20 cellular contexts compared by ENCODE assay signal in the genomic region with DNA sequence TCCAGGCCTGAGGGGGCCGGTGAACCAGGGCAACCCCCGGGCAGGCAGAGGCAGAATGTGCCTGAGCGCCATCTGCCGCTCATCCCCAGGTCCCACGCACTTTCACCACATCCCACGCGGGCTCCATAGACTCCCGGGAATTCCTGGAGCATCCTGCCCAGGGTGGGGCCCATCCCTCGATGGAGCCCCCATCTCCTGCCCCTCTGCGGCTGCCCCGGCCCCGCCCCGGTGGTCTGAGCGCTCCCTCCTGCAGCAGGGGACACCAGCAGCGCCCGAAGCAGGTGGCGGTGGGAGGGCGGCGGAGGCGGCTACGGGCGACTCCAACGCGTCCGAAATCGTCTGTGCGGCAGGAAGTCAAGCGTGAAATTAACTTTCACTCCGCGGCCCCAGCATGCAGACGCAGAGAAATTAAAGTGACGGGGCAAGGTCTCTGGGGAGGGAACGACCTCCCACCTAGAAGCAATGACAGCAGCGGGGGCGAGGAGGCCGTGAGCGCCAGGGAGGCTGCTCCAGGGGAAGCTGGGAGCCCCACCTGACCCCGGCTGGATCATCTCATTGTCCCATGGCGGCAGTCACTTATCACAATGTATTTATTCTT.
DNase-seq lines count a peak whose midpoint lies in the region; ATAC-seq and TF ChIP-seq lines count a peak whose summit lies in the region.
"Had no signal": no experiment of that assay in that cellular context is flagged by ENCODE, and none has a peak within 500 bp of the region (broad histone marks: within the 10 kb centered on the region; RNA-seq: fewer than 3 reads in every experiment).

No MANE protein-coding gene starts in this region.

- H3F3A ChIP-seq in GM23338 (replicated peaks; ENCODE audit: low read depth) (no peaks in the 10 kb centered on the region), smooth muscle cell (ENCODE audit: low read depth) (peaks cover 13% of the 10 kb centered on the region)

- H3K9ac ChIP-seq in endodermal cell (ENCODE audit: extremely low read depth, low read length, poor library complexity, severe bottlenecking) (no peak overlapping the region), smooth muscle cell (ENCODE audit: low read depth) (no peak overlapping the region)

- TF ChIP-seq CTCF in GM23338 (conservative IDR thresholded peaks at IDR 0.05; ENCODE audit: low read depth in 2 of 2) (peak; percentile 14 to 49; a peak in 2 of 4 replicates), endodermal cell (conservative IDR thresholded peaks at IDR 0.05) (peak; percentile 15), osteocyte (IDR thresholded peaks at IDR 0.05) (peak; percentile 29), smooth muscle cell (IDR thresholded peaks at IDR 0.05; ENCODE audit: borderline replicate concordance, insufficient read depth, poor library complexity, severe bottlenecking) (no peak)

- H3K4me1 ChIP-seq in GM23338 (ENCODE audit: insufficient read depth), result no peaks in the 10 kb centered on the region
- no peaks in the 10 kb centered on the region for H3K4me1 ChIP-seq in endodermal cell (ENCODE audit: control insufficient read depth, insufficient read depth, low read length)
- peaks cover 11% of the 10 kb centered on the region for H3K4me1 ChIP-seq in smooth muscle cell (ENCODE audit: low read depth)
- H3K4me1 ChIP-seq: Caco-2 had no signal

- H3K9me2 ChIP-seq in GM23338 (ENCODE audit: insufficient read depth), result no peaks in the 10 kb centered on the region

- peak; percentile 50 for ATAC-seq in GM23338
- ATAC-seq: mucosa of descending colon had no signal

- H3K27me3 ChIP-seq in GM23338 (ENCODE audit: insufficient read depth) (no peaks in the 10 kb centered on the region), endodermal cell (ENCODE audit: control insufficient read depth, insufficient read depth, low read length, poor library complexity, severe bottlenecking) (no peaks in the 10 kb centered on the region), smooth muscle cell (ENCODE audit: low read depth) (no peaks in the 10 kb centered on the region)

- H4K20me1 ChIP-seq in GM23338 (replicated peaks; ENCODE audit: insufficient read depth) (peaks cover 19% of the 10 kb centered on the region; the same call in 1 of the 2 replicates), smooth muscle cell (ENCODE audit: low read depth) (peaks cover 72% of the 10 kb centered on the region)

- H3K9me3 ChIP-seq in endodermal cell (ENCODE audit: control insufficient read depth, low read length) (no peaks in the 10 kb centered on the region), smooth muscle cell (replicated peaks; ENCODE audit: low read depth) (no peaks in the 10 kb centered on the region)
- H3K9me3 ChIP-seq: Caco-2, mucosa of descending colon had no signal

- no peak overlapping the region for H3K27ac ChIP-seq in GM23338 (ENCODE audit: low read depth)
- peak overlapping the region; percentile 75 for H3K27ac ChIP-seq in endodermal cell (ENCODE audit: low read depth, low read length)
- H3K27ac ChIP-seq in smooth muscle cell (ENCODE audit: low read depth), result no peak overlapping the region

- H3K36me3 ChIP-seq in GM23338 (ENCODE audit: insufficient read depth), result no peaks in the 10 kb centered on the region
- peaks cover 37% of the 10 kb centered on the region for H3K36me3 ChIP-seq in endodermal cell (ENCODE audit: control insufficient read depth, insufficient read depth, low read length)
- no peaks in the 10 kb centered on the region for H3K36me3 ChIP-seq in smooth muscle cell (ENCODE audit: low read depth)

- H3K9me3 Mint-ChIP-seq in GM23338 (no peaks in the 10 kb centered on the region; the same call in 2 of the 3 replicates), endodermal cell (no peaks in the 10 kb centered on the region), osteocyte (ENCODE audit: unreplicated experiment) (no peaks in the 10 kb centered on the region)
- H3K9me3 Mint-ChIP-seq in activated T-helper 1 cell treated with anti-CD3 and anti-CD28 coated beads, Interleukin-12 subunit alpha, Interleukin-12 subunit beta, Interleukin-2, Interleukin-4 antibody, amounts not matched to agents 30 ng/mL and 10 ng/mL and 1 ng/mL, durations not matched to agents 14 hours and 24 hours and 36 hours, result no peaks in the 10 kb centered on the region
- H3K9me3 Mint-ChIP-seq: activated CD4-positive, alpha-beta T cell treated with anti-CD3 and anti-CD28 coated beads, Interleukin-2, amount 10 ng/mL, durations not matched to agents 24 days and 14 days had no signal

- 91% methylated on average over 28 to 39 of the region's 39 CpGs for WGBS in endodermal cell (ENCODE audit: insufficient coverage in 1 of 2, insufficient read length in 1 of 2), 2 experiments
- 94% methylated on average over 38 of the region's 39 CpGs for WGBS in smooth muscle cell (ENCODE audit: low lambda C conversion rate)

- H3K4me1 Mint-ChIP-seq in GM23338 (peaks cover 19% of the 10 kb centered on the region), endodermal cell (no peaks in the 10 kb centered on the region), osteocyte (ENCODE audit: unreplicated experiment) (peaks cover 27% of the 10 kb centered on the region)
- no peaks in the 10 kb centered on the region for H3K4me1 Mint-ChIP-seq in activated T-helper 1 cell treated with anti-CD3 and anti-CD28 coated beads, Interleukin-12 subunit alpha, Interleukin-12 subunit beta, Interleukin-2, Interleukin-4 antibody, amounts not matched to agents 30 ng/mL and 10 ng/mL and 1 ng/mL, durations not matched to agents 14 hours and 24 hours and 36 hours (ENCODE audit: low read depth)

- DNase-seq in GM23338 (ENCODE audit: low spot score) (no peak), NCI-H526 treated with DMSO at 0.1 percent for 48 hours (lab: John Stamatoyannopoulos, UW) (peak; percentile 37), endodermal cell (no peak), osteocyte (ENCODE audit: extremely low spot score, unreplicated experiment) (no peak), Kasumi-1 (lab: John Stamatoyannopoulos, UW) (no peak), pons (ENCODE audit: low spot score) (no peak), smooth muscle cell (lab: John Stamatoyannopoulos, UW; ENCODE audit: unreplicated experiment) (no peak)
- no peak for DNase-seq in activated T-helper 1 cell treated with anti-CD3 and anti-CD28 coated beads, Interleukin-12 subunit alpha, Interleukin-12 subunit beta, Interleukin-2, Interleukin-4 antibody, amounts not matched to agents 30 ng/mL and 10 ng/mL and 1 ng/mL, durations not matched to agents 14 hours and 24 hours and 36 hours (ENCODE audit: low spot score)
- DNase-seq: activated CD4-positive, alpha-beta T cell treated with anti-CD3 and anti-CD28 coated beads, Interleukin-2, amount 10 ng/mL, durations not matched to agents 24 days and 14 days; activated CD8-positive, alpha-beta memory T cell treated with anti-CD3 and anti-CD28 coated beads, Interleukin-2, amount 50 U/mL, for 48 hours; activated gamma-delta T cell; Caco-2; cerebellar nuclear complex; HCEC 1CT; Karpas-422; NCI-H1105; NCI-H226; small intestine; stimulated activated CD4-positive, alpha-beta T cell treated with anti-CD3 and anti-CD28 coated beads, Interleukin-4, amount 100 ng/mL, for 24 hours had no signal

- intact Hi-C loops in activated T-helper 1 cell treated with anti-CD3 and anti-CD28 coated beads, Interleukin-12 subunit alpha, Interleukin-12 subunit beta, Interleukin-2, Interleukin-4 antibody, amounts not matched to agents 30 ng/mL and 10 ng/mL and 1 ng/mL, durations not matched to agents 14 hours and 24 hours and 36 hours (cut with micrococcal nuclease), result no loop called here

- H3K27me3 Mint-ChIP-seq in GM23338 (ENCODE audit: insufficient read depth, low read depth, poor library complexity), result peaks cover 20% of the 10 kb centered on the region
- H3K27me3 Mint-ChIP-seq in endodermal cell (ENCODE audit: insufficient read depth), result no peaks in the 10 kb centered on the region
- H3K27me3 Mint-ChIP-seq in osteocyte (ENCODE audit: unreplicated experiment), result no peaks in the 10 kb centered on the region
- no peaks in the 10 kb centered on the region for H3K27me3 Mint-ChIP-seq in activated T-helper 1 cell treated with anti-CD3 and anti-CD28 coated beads, Interleukin-12 subunit alpha, Interleukin-12 subunit beta, Interleukin-2, Interleukin-4 antibody, amounts not matched to agents 30 ng/mL and 10 ng/mL and 1 ng/mL, durations not matched to agents 14 hours and 24 hours and 36 hours (ENCODE audit: insufficient read depth)
- H3K27me3 Mint-ChIP-seq: activated CD4-positive, alpha-beta T cell treated with anti-CD3 and anti-CD28 coated beads, Interleukin-2, amount 10 ng/mL, durations not matched to agents 24 days and 14 days had no signal

- no peak overlapping the region for H2AFZ ChIP-seq in GM23338
- no peak overlapping the region for H2AFZ ChIP-seq in smooth muscle cell (ENCODE audit: low read depth)

- H3K36me3 Mint-ChIP-seq in GM23338 (ENCODE audit: low read depth) (peaks cover 50% of the 10 kb centered on the region), endodermal cell (ENCODE audit: low read depth) (peaks cover 48% of the 10 kb centered on the region), osteocyte (ENCODE audit: unreplicated experiment) (peaks cover 35% of the 10 kb centered on the region)
- H3K36me3 Mint-ChIP-seq in activated T-helper 1 cell treated with anti-CD3 and anti-CD28 coated beads, Interleukin-12 subunit alpha, Interleukin-12 subunit beta, Interleukin-2, Interleukin-4 antibody, amounts not matched to agents 30 ng/mL and 10 ng/mL and 1 ng/mL, durations not matched to agents 14 hours and 24 hours and 36 hours (ENCODE audit: low read depth), result peaks cover 14% of the 10 kb centered on the region

- H3K79me2 ChIP-seq in GM23338 (replicated peaks; ENCODE audit: insufficient read depth) (peaks cover 17% of the 10 kb centered on the region), smooth muscle cell (ENCODE audit: low read depth) (peaks cover 46% of the 10 kb centered on the region)

- H3K4me2 ChIP-seq in GM23338 (no peak overlapping the region), smooth muscle cell (no peak overlapping the region)

- H3K4me3 ChIP-seq in GM23338 (no peak overlapping the region), endodermal cell (ENCODE audit: low read length) (no peak overlapping the region), smooth muscle cell (no peak overlapping the region)
- H3K4me3 ChIP-seq: mucosa of descending colon had no signal

- H3K4me3 Mint-ChIP-seq in GM23338, result no peak overlapping the region
- no peak overlapping the region for H3K4me3 Mint-ChIP-seq in endodermal cell
- H3K4me3 Mint-ChIP-seq in osteocyte (ENCODE audit: unreplicated experiment), result no peak overlapping the region
- H3K4me3 Mint-ChIP-seq in activated T-helper 1 cell treated with anti-CD3 and anti-CD28 coated beads, Interleukin-12 subunit alpha, Interleukin-12 subunit beta, Interleukin-2, Interleukin-4 antibody, amounts not matched to agents 30 ng/mL and 10 ng/mL and 1 ng/mL, durations not matched to agents 14 hours and 24 hours and 36 hours, result no peak overlapping the region
- H3K4me3 Mint-ChIP-seq: activated CD4-positive, alpha-beta T cell treated with anti-CD3 and anti-CD28 coated beads, Interleukin-2, amount 10 ng/mL, durations not matched to agents 24 days and 14 days had no signal

- no peak overlapping the region for H3K27ac Mint-ChIP-seq in GM23338
- H3K27ac Mint-ChIP-seq in endodermal cell, result no peak overlapping the region
- H3K27ac Mint-ChIP-seq in osteocyte (ENCODE audit: unreplicated experiment), result no peak overlapping the region
- no peak overlapping the region for H3K27ac Mint-ChIP-seq in activated T-helper 1 cell treated with anti-CD3 and anti-CD28 coated beads, Interleukin-12 subunit alpha, Interleukin-12 subunit beta, Interleukin-2, Interleukin-4 antibody, amounts not matched to agents 30 ng/mL and 10 ng/mL and 1 ng/mL, durations not matched to agents 14 hours and 24 hours and 36 hours
- H3K27ac Mint-ChIP-seq: activated CD4-positive, alpha-beta T cell treated with anti-CD3 and anti-CD28 coated beads, Interleukin-2, amount 10 ng/mL, durations not matched to agents 24 days and 14 days had no signal
